In genomic region chr19:15126511-15126910, GRCh38 we compare ENCODE assay signal across 15 cellular contexts. TPM values are rescaled to one million over a fixed set of nuclear protein-coding genes. Genes with fewer than 3 reads are reported as not detected.
A peak's percentile ranks its signal among the peaks of the same experiment; 100 is the strongest.
DNase-seq lines count a peak whose midpoint lies in the region; ATAC-seq and TF ChIP-seq lines count a peak whose summit lies in the region.
"Had no signal": no experiment of that assay in that cellular context is flagged by ENCODE, and none has a peak within 500 bp of the region (broad histone marks: within the 10 kb centered on the region; RNA-seq: fewer than 3 reads in every experiment).

No MANE protein-coding gene starts in this region.

- H3K36me3 ChIP-seq in cardiac muscle cell (no peaks in the 10 kb centered on the region), RWPE2 (ENCODE audit: low read depth) (peaks cover 14% of the 10 kb centered on the region), tibial artery (peaks cover 0 to 16% (median under 1%) of the 10 kb centered on the region in 3 donors), body of pancreas (replicated peaks in 1 of 2; ENCODE audit: insufficient read depth in 1 of 2, low read depth in 2 of 2) (peaks cover 0 to 6% of the 10 kb centered on the region in 2 donors), ovary (no peaks in the 10 kb centered on the region)

- no peak overlapping the region for H3K4me3 Mint-ChIP-seq in activated T-helper 1 cell treated with anti-CD3 and anti-CD28 coated beads, Interleukin-12 subunit alpha, Interleukin-12 subunit beta, Interleukin-2, Interleukin-4 antibody, amounts not matched to agents 30 ng/mL and 10 ng/mL and 1 ng/mL, durations not matched to agents 14 hours and 24 hours and 36 hours

- TF ChIP-seq CTCF in cardiac muscle cell (IDR thresholded peaks at IDR 0.05; ENCODE audit: low read depth, low read length) (no peak), RWPE2 (IDR thresholded peaks at IDR 0.05; ENCODE audit: poor library complexity, severe bottlenecking) (no peak), tibial artery (IDR thresholded peaks at IDR 0.05) (no peak), body of pancreas (IDR thresholded peaks at IDR 0.05) (no peak), ovary (IDR thresholded peaks at IDR 0.05) (no peak)

- TF ChIP-seq EP300 in ovary (IDR thresholded peaks at IDR 0.05) = no peak

- DNase-seq in cardiac muscle cell (ENCODE audit: low read depth in 1 of 2, low spot score in 1 of 2) (peak in 1 of 2 donors; percentile 41), cardiac septum (ENCODE audit: low spot score) (no peak), RWPE2 (ENCODE audit: low spot score) (no peak), fibroblast of peridontal ligament (ENCODE audit: extremely low read depth) (peak; percentile 26), tibial artery (no peak), body of pancreas (no peak), ovary (no peak)
- no peak for DNase-seq in activated T-helper 1 cell treated with anti-CD3 and anti-CD28 coated beads, Interleukin-12 subunit alpha, Interleukin-12 subunit beta, Interleukin-2, Interleukin-4 antibody, amounts not matched to agents 30 ng/mL and 10 ng/mL and 1 ng/mL, durations not matched to agents 14 hours and 24 hours and 36 hours (ENCODE audit: low spot score)
- DNase-seq: activated CD4-positive, alpha-beta T cell treated with anti-CD3 and anti-CD28 coated beads, Interleukin-2, amount 10 ng/mL, durations not matched to agents 7 days and 5 days; activated naive CD4-positive, alpha-beta T cell treated with anti-CD3 and anti-CD28 coated beads, Interleukin-2, amount 50 U/mL, for 16 hours; GF-D8; NCI-H1048; psoas muscle; thyroid gland had no signal

- H3K27me3 ChIP-seq in cardiac muscle cell (no peaks in the 10 kb centered on the region), RWPE2 (ENCODE audit: insufficient read depth, poor library complexity, severe bottlenecking) (no peaks in the 10 kb centered on the region), tibial artery (no peaks in the 10 kb centered on the region), body of pancreas (no peaks in the 10 kb centered on the region), ovary (no peaks in the 10 kb centered on the region)
- H3K27me3 ChIP-seq: thyroid gland had no signal

- H3K4me1 ChIP-seq in cardiac muscle cell (ENCODE audit: low read depth) (peaks cover 8% of the 10 kb centered on the region), RWPE2 (ENCODE audit: insufficient read depth, poor library complexity, severe bottlenecking) (peaks cover 4% of the 10 kb centered on the region), tibial artery (peaks cover 4 to 27% (median 16%) of the 10 kb centered on the region in 4 donors), body of pancreas (peaks cover 18% of the 10 kb centered on the region), ovary (ENCODE audit: insufficient read depth) (peaks cover 10% of the 10 kb centered on the region)

- H3K27ac ChIP-seq in cardiac muscle cell (peak overlapping the region; percentile 87), RWPE2 (ENCODE audit: poor library complexity, severe bottlenecking) (peak overlapping the region; percentile 49), tibial artery (peak overlapping the region; percentile 87 to 95), body of pancreas (peak overlapping the region in 2 of 4 donors; percentile 77 to 92), ovary (no peak overlapping the region)

- 59 to 67% methylated on average over 2 of the region's 2 CpGs for WGBS in body of pancreas, 2 donors
- 62 to 74% (median 70%) methylated on average over 2 of the region's 2 CpGs for WGBS in ovary, 3 donors

- no peak overlapping the region for H3K27ac Mint-ChIP-seq in activated T-helper 1 cell treated with anti-CD3 and anti-CD28 coated beads, Interleukin-12 subunit alpha, Interleukin-12 subunit beta, Interleukin-2, Interleukin-4 antibody, amounts not matched to agents 30 ng/mL and 10 ng/mL and 1 ng/mL, durations not matched to agents 14 hours and 24 hours and 36 hours

- H3K36me3 Mint-ChIP-seq in activated T-helper 1 cell treated with anti-CD3 and anti-CD28 coated beads, Interleukin-12 subunit alpha, Interleukin-12 subunit beta, Interleukin-2, Interleukin-4 antibody, amounts not matched to agents 30 ng/mL and 10 ng/mL and 1 ng/mL, durations not matched to agents 14 hours and 24 hours and 36 hours (ENCODE audit: low read depth) = peaks cover 6% of the 10 kb centered on the region

- TF ChIP-seq POLR2A in body of pancreas (IDR thresholded peaks at IDR 0.05) (no peak), ovary (IDR thresholded peaks at IDR 0.05) (no peak)

- H3K4me3 ChIP-seq in cardiac muscle cell (peak overlapping the region; percentile 25), RWPE2 (ENCODE audit: severe bottlenecking) (no peak overlapping the region), tibial artery (no peak overlapping the region), body of pancreas (no peak overlapping the region), ovary (no peak overlapping the region)

- no peaks in the 10 kb centered on the region for H3K9me3 ChIP-seq in cardiac muscle cell (ENCODE audit: low read depth)
- no peaks in the 10 kb centered on the region for H3K9me3 ChIP-seq in RWPE2 (ENCODE audit: severe bottlenecking)
- H3K9me3 ChIP-seq in tibial artery = no peaks in the 10 kb centered on the region
- no peaks in the 10 kb centered on the region for H3K9me3 ChIP-seq in body of pancreas
- no peaks in the 10 kb centered on the region for H3K9me3 ChIP-seq in ovary
- H3K9me3 ChIP-seq: psoas muscle, thyroid gland had no signal

- no peaks in the 10 kb centered on the region for H3K9me3 Mint-ChIP-seq in activated T-helper 1 cell treated with anti-CD3 and anti-CD28 coated beads, Interleukin-12 subunit alpha, Interleukin-12 subunit beta, Interleukin-2, Interleukin-4 antibody, amounts not matched to agents 30 ng/mL and 10 ng/mL and 1 ng/mL, durations not matched to agents 14 hours and 24 hours and 36 hours
- H3K9me3 Mint-ChIP-seq: activated CD4-positive, alpha-beta T cell treated with anti-CD3 and anti-CD28 coated beads, Interleukin-2, amount 10 ng/mL, durations not matched to agents 7 days and 5 days had no signal

- no peaks in the 10 kb centered on the region for H3K27me3 Mint-ChIP-seq in activated T-helper 1 cell treated with anti-CD3 and anti-CD28 coated beads, Interleukin-12 subunit alpha, Interleukin-12 subunit beta, Interleukin-2, Interleukin-4 antibody, amounts not matched to agents 30 ng/mL and 10 ng/mL and 1 ng/mL, durations not matched to agents 14 hours and 24 hours and 36 hours (ENCODE audit: insufficient read depth)
- H3K27me3 Mint-ChIP-seq: activated CD4-positive, alpha-beta T cell treated with anti-CD3 and anti-CD28 coated beads, Interleukin-2, amount 10 ng/mL, durations not matched to agents 7 days and 5 days had no signal

- no peak for ATAC-seq in RWPE2 (ENCODE audit: low read depth)
- no peak for ATAC-seq in body of pancreas

- H3K4me1 Mint-ChIP-seq in activated T-helper 1 cell treated with anti-CD3 and anti-CD28 coated beads, Interleukin-12 subunit alpha, Interleukin-12 subunit beta, Interleukin-2, Interleukin-4 antibody, amounts not matched to agents 30 ng/mL and 10 ng/mL and 1 ng/mL, durations not matched to agents 14 hours and 24 hours and 36 hours (ENCODE audit: low read depth) = peaks cover 38% of the 10 kb centered on the region

- intact Hi-C loops in cardiac septum (cut with DNase I) = no loop called here
- intact Hi-C loops in tibial artery (cut with DNase I; ENCODE audit: low total_unique reads) = no loop called here
- intact Hi-C loops in activated T-helper 1 cell treated with anti-CD3 and anti-CD28 coated beads, Interleukin-12 subunit alpha, Interleukin-12 subunit beta, Interleukin-2, Interleukin-4 antibody, amounts not matched to agents 30 ng/mL and 10 ng/mL and 1 ng/mL, durations not matched to agents 14 hours and 24 hours and 36 hours (cut with micrococcal nuclease) = loop anchor here (5.0 to 10.0 kb wide), 3 partner anchors 336 to 1416 kb away; partner anchors contain the start of genes CHERP and RASAL3
- intact Hi-C loops in body of pancreas (cut with DNase I) = no loop called here
- intact Hi-C loops in ovary (cut with DNase I) = no loop called here

RNA-seq across cellular contexts. Expression of gene SYDE1, which starts 19.3 kb away (rescaled TPM):
- total RNA-seq in cardiac muscle cell (26.1 and 48.3 TPM in 2 replicates), cardiac septum (16.4 TPM), body of pancreas (1 to 10 TPM; 6.3 to 9.9 TPM), ovary (10 to 100 TPM; 22.2 to 61.9 (median 43.5) TPM)
- polyA plus RNA-seq in cardiac muscle cell (13.2 and 14.5 TPM in 2 replicates), ovary (10 to 100 TPM in 1 of 2 donors, 1 to 10 TPM in 1; 9.4 to 22.9 TPM)
- 1.6 and 1.7 TPM in 2 replicates for total RNA-seq in activated T-helper 1 cell treated with anti-CD3 and anti-CD28 coated beads, Interleukin-12 subunit alpha, Interleukin-12 subunit beta, Interleukin-2, Interleukin-4 antibody, amounts not matched to agents 30 ng/mL and 10 ng/mL and 1 ng/mL, durations not matched to agents 14 hours and 24 hours and 36 hours

RNA-seq across cellular contexts. Expression of gene OR1I1, which starts 44.5 kb away (rescaled TPM):
- not detected in 2 replicates for total RNA-seq in cardiac muscle cell
- not detected in 2 replicates for polyA plus RNA-seq in cardiac muscle cell
- total RNA-seq in cardiac septum = not detected
- not detected in 2 replicates for total RNA-seq in activated T-helper 1 cell treated with anti-CD3 and anti-CD28 coated beads, Interleukin-12 subunit alpha, Interleukin-12 subunit beta, Interleukin-2, Interleukin-4 antibody, amounts not matched to agents 30 ng/mL and 10 ng/mL and 1 ng/mL, durations not matched to agents 14 hours and 24 hours and 36 hours
- not detected for total RNA-seq in body of pancreas
- not detected for total RNA-seq in ovary
- not detected for polyA plus RNA-seq in ovary
- total RNA-seq: activated CD4-positive, alpha-beta T cell treated with anti-CD3 and anti-CD28 coated beads, Interleukin-2, amount 10 ng/mL, durations not matched to agents 7 days and 5 days; liver; psoas muscle; thyroid gland had no signal
- polyA plus RNA-seq: liver, psoas muscle had no signal

Comparison
In these comparisons a context has a peak if more than half of its experiments do, and no peak if none do; other contexts are left out.
1. H3K27ac ChIP-seq: peak in cardiac muscle cell (single experiment), RWPE2 (single experiment) and tibial artery (2 of 2); none in ovary (0 of 2).